30 cellular contexts compared by ENCODE assay signal in genomic region chr3:123493912-123494311, GRCh38. TPM values are rescaled to one million over a fixed set of nuclear protein-coding genes. Genes with fewer than 3 reads are reported as not detected.
"Had no signal": no experiment of that assay in that cellular context is flagged by ENCODE, and none has a peak within 500 bp of the region (broad histone marks: within the 10 kb centered on the region; RNA-seq: fewer than 3 reads in every experiment).

No MANE protein-coding gene starts in this region.

- DNase-seq: activated B cell treated with CpG ODN at 0.5 μM for 24 hours; activated CD4-positive, alpha-beta T cell treated with anti-CD3 and anti-CD28 coated beads, Interleukin-2, amount 10 ng/mL, durations not matched to agents 24 days and 14 days; activated CD4-positive, alpha-beta T cell treated with anti-CD3 and anti-CD28 coated beads, Interleukin-2, amount 50 U/mL, for 4 hours; activated CD4-positive, CD25-positive, alpha-beta regulatory T cell treated with anti-CD3 and anti-CD28 coated beads, Interleukin-2, amount 50 U/mL, for 72 hours; activated CD8-positive, alpha-beta T cell treated with anti-CD3 and anti-CD28 coated beads for 36 hours; activated gamma-delta T cell; activated naive CD4-positive, alpha-beta T cell treated with Interleukin-2 at 50 U/mL for 16 hours; activated naive CD8-positive, alpha-beta T cell treated with anti-CD3 and anti-CD28 coated beads, Interleukin-2, amount 10 ng/mL, durations not matched to agents 7 days and 5 days; activated T-cell treated with anti-CD3 and anti-CD28 coated beads, Interleukin-2, amount 50 U/mL, for 1 hour; cerebellar nuclear complex; Karpas-422; MM.1S; MV-4-11; NCI-H1092; NCI-H1436 treated with DMSO at 0.1 percent for 48 hours; NCI-H1694 treated with DMSO at 0.1 percent for 48 hours; NCI-H2029; NCI-H345; NCI-H524 treated with DMSO at 0.1 percent for 48 hours; Right ventricle myocardium superior; SW 1271; T-helper 1 cell; T-helper 2 cell; T-helper 9 cell had no signal

- H3K27me3 Mint-ChIP-seq: activated B cell treated with CpG ODN at 0.5 μM for 24 hours; activated CD4-positive, alpha-beta T cell treated with anti-CD3 and anti-CD28 coated beads, Interleukin-2, amount 10 ng/mL, durations not matched to agents 24 days and 14 days; activated CD8-positive, alpha-beta T cell treated with anti-CD3 and anti-CD28 coated beads for 36 hours; activated naive CD4-positive, alpha-beta T cell treated with anti-CD3 and anti-CD28 coated beads, Interleukin-2, amount 50 U/mL, for 24 hours; activated naive CD8-positive, alpha-beta T cell treated with anti-CD3 and anti-CD28 coated beads, Interleukin-2, amount 10 ng/mL, durations not matched to agents 7 days and 5 days; brain had no signal

- H3K27ac ChIP-seq: VCaP had no signal

- H3K27ac Mint-ChIP-seq: activated B cell treated with CpG ODN at 0.5 μM for 24 hours; activated CD4-positive, alpha-beta T cell treated with anti-CD3 and anti-CD28 coated beads, Interleukin-2, amount 10 ng/mL, durations not matched to agents 24 days and 14 days; activated CD8-positive, alpha-beta T cell treated with anti-CD3 and anti-CD28 coated beads for 36 hours; activated naive CD4-positive, alpha-beta T cell treated with anti-CD3 and anti-CD28 coated beads, Interleukin-2, amount 50 U/mL, for 24 hours; activated naive CD8-positive, alpha-beta T cell treated with anti-CD3 and anti-CD28 coated beads, Interleukin-2, amount 10 ng/mL, durations not matched to agents 7 days and 5 days; activated T-helper 2 cell treated with anti-CD3 and anti-CD28 coated beads, Interferon-gamma antibody, Interleukin-2, Interleukin-4, amounts not matched to agents 10 μg/mL and 5 μg/mL and 100 μg/mL, durations not matched to agents 14 hours and 24 hours and 36 hours had no signal

- ATAC-seq: activated CD8-positive, alpha-beta T cell treated with anti-CD3 and anti-CD28 coated beads for 36 hours had no signal

- H3K4me1 Mint-ChIP-seq: activated B cell treated with CpG ODN at 0.5 μM for 24 hours; activated CD4-positive, alpha-beta T cell treated with anti-CD3 and anti-CD28 coated beads, Interleukin-2, amount 10 ng/mL, durations not matched to agents 24 days and 14 days; activated naive CD4-positive, alpha-beta T cell treated with anti-CD3 and anti-CD28 coated beads, Interleukin-2, amount 50 U/mL, for 24 hours; activated naive CD8-positive, alpha-beta T cell treated with anti-CD3 and anti-CD28 coated beads, Interleukin-2, amount 10 ng/mL, durations not matched to agents 7 days and 5 days had no signal

- H3K4me3 Mint-ChIP-seq: activated B cell treated with CpG ODN at 0.5 μM for 24 hours; activated CD4-positive, alpha-beta T cell treated with anti-CD3 and anti-CD28 coated beads, Interleukin-2, amount 10 ng/mL, durations not matched to agents 24 days and 14 days; activated CD8-positive, alpha-beta T cell treated with anti-CD3 and anti-CD28 coated beads for 36 hours; activated naive CD4-positive, alpha-beta T cell treated with anti-CD3 and anti-CD28 coated beads, Interleukin-2, amount 50 U/mL, for 24 hours; activated naive CD8-positive, alpha-beta T cell treated with anti-CD3 and anti-CD28 coated beads, Interleukin-2, amount 10 ng/mL, durations not matched to agents 7 days and 5 days; brain had no signal

- H3K9me3 Mint-ChIP-seq: activated B cell treated with CpG ODN at 0.5 μM for 24 hours; activated CD4-positive, alpha-beta T cell treated with anti-CD3 and anti-CD28 coated beads, Interleukin-2, amount 10 ng/mL, durations not matched to agents 24 days and 14 days; activated CD8-positive, alpha-beta T cell treated with anti-CD3 and anti-CD28 coated beads for 36 hours; activated naive CD4-positive, alpha-beta T cell treated with anti-CD3 and anti-CD28 coated beads, Interleukin-2, amount 50 U/mL, for 24 hours; activated naive CD8-positive, alpha-beta T cell treated with anti-CD3 and anti-CD28 coated beads, Interleukin-2, amount 10 ng/mL, durations not matched to agents 7 days and 5 days; activated T-helper 2 cell treated with anti-CD3 and anti-CD28 coated beads, Interferon-gamma antibody, Interleukin-2, Interleukin-4, amounts not matched to agents 10 μg/mL and 5 μg/mL and 100 μg/mL, durations not matched to agents 14 hours and 24 hours and 36 hours; brain had no signal

RNA-seq across cellular contexts. Expression of gene ADCY5, which starts 45.0 kb away (rescaled TPM):
- total RNA-seq: activated B cell treated with CpG ODN at 0.5 μM for 24 hours; activated CD4-positive, alpha-beta T cell treated with anti-CD3 and anti-CD28 coated beads, Interleukin-2, amount 10 ng/mL, durations not matched to agents 24 days and 14 days; activated CD8-positive, alpha-beta memory T cell treated with anti-CD3 and anti-CD28 coated beads for 36 hours; activated CD8-positive, alpha-beta T cell treated with anti-CD3 and anti-CD28 coated beads for 36 hours; activated naive CD8-positive, alpha-beta T cell treated with anti-CD3 and anti-CD28 coated beads, Interleukin-2, amount 10 ng/mL, durations not matched to agents 7 days and 5 days; activated T-helper 2 cell treated with anti-CD3 and anti-CD28 coated beads, Interferon-gamma antibody, Interleukin-2, Interleukin-4, amounts not matched to agents 10 μg/mL and 5 μg/mL and 100 μg/mL, durations not matched to agents 14 hours and 24 hours and 36 hours; NCI-H460 had no signal
